In the genomic region with DNA sequence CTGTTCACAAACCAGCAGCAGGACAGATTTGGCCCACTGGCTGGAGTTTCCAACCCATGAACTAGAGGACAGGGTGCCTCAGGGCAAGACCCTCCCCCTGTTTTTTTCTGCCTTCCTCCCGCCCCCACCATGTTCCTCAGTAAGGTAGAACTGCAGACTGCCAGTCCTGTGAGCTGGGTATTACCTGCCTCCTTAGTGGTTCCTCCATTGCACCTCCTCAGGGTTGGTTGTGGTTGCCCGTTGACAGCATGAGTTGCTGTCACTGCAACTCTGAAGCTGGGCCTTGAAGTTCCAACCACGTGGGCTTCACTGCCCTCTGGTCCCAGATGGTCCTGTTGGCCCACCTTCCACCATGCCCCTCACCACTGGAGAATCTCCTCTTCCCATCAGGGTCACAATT, we compare ENCODE assay signal across 22 cellular contexts. TPM values are rescaled to one million over a fixed set of nuclear protein-coding genes. Genes with fewer than 3 reads are reported as not detected.
DNase-seq lines count a peak whose midpoint lies in the region; ATAC-seq and TF ChIP-seq lines count a peak whose summit lies in the region.
"Had no signal": no experiment of that assay in that cellular context is flagged by ENCODE, and none has a peak within 500 bp of the region (broad histone marks: within the 10 kb centered on the region; RNA-seq: fewer than 3 reads in every experiment).

No MANE protein-coding gene starts in this region.

- H3K9ac ChIP-seq in MM.1S (ENCODE audit: low read length): peak overlapping the region; percentile 100

- H3K79me2 ChIP-seq in MM.1S (ENCODE audit: low read length): peaks cover 48% of the 10 kb centered on the region

- 65 to 89% (median 84%) methylated on average over 3 of the region's 3 CpGs for WGBS in spleen, 5 donors

- H4K20me1 ChIP-seq in MM.1S (ENCODE audit: insufficient read depth, low read length): no peaks in the 10 kb centered on the region

- no peak overlapping the region for H2AFZ ChIP-seq in MM.1S (ENCODE audit: low read length)

- intact Hi-C loops in spleen (cut with DNase I; ENCODE audit: low total_unique reads): no loop called here

- H3K27ac ChIP-seq in CD4-positive, CD25-positive, alpha-beta regulatory T cell (ENCODE audit: insufficient read depth, low read length, poor library complexity, severe bottlenecking): no peak overlapping the region
- H3K27ac ChIP-seq in MM.1S (ENCODE audit: low read length) (peak overlapping the region; percentile 100), coronary artery (no peak overlapping the region), spleen (peak overlapping the region in 1 of 8 donors; percentile 29)

- TF ChIP-seq CTCF in MM.1S (IDR thresholded peaks at IDR 0.05; ENCODE audit: low read length) (no peak), coronary artery (IDR thresholded peaks at IDR 0.05) (no peak), spleen (IDR thresholded peaks at IDR 0.05 in 8 of 11, conservative IDR thresholded peaks at IDR 0.05 in 3 of 11) (no peak)

- H3K4me2 ChIP-seq in MM.1S (ENCODE audit: low read depth, low read length): peak overlapping the region; percentile 94

- no peaks in the 10 kb centered on the region for H3K9me2 ChIP-seq in MM.1S (replicated peaks; ENCODE audit: insufficient read depth, low read length)

- no peaks in the 10 kb centered on the region for H3K9me3 ChIP-seq in CD4-positive, CD25-positive, alpha-beta regulatory T cell (ENCODE audit: control insufficient read depth in 2 of 2, low read length in 2 of 2)
- H3K9me3 ChIP-seq in MM.1S (replicated peaks; ENCODE audit: insufficient read depth, low read length): no peaks in the 10 kb centered on the region
- no peaks in the 10 kb centered on the region for H3K9me3 ChIP-seq in spleen
- H3K9me3 ChIP-seq: BE2C had no signal

- DNase-seq in CD4-positive, CD25-positive, alpha-beta regulatory T cell: no peak
- peak; percentile 46 for DNase-seq in MM.1S
- peak; percentile 46 for DNase-seq in coronary artery (ENCODE audit: low spot score)
- peak; percentile 44 for DNase-seq in spleen
- no peak for DNase-seq in DMS79 treated with DMSO at 0.1 percent for 48 hours (lab: John Stamatoyannopoulos, UW)
- no peak for DNase-seq in activated CD4-positive, alpha-beta T cell treated with anti-CD3 and anti-CD28 coated beads, Interleukin-2, amount 50 U/mL, for 48 hours
- DNase-seq in iPS-NIHi7 (ENCODE audit: extremely low spot score): no peak
- DNase-seq: BE2C, Calu3, DND-41, HCEC 1CT, Kasumi-1, MV-4-11, NCI-H1105, NCI-H1436 treated with DMSO at 0.1 percent for 48 hours, NCI-H187 treated with DMSO at 0.1 percent for 48 hours, NCI-H2171 treated with DMSO at 0.1 percent for 48 hours, NCI-H524, NCI-H748 treated with DMSO at 0.1 percent for 48 hours, SHP77 treated with DMSO at 0.1 percent for 48 hours had no signal

- H3K4me1 Mint-ChIP-seq in CD4-positive, CD25-positive, alpha-beta regulatory T cell: peaks cover 5 to 70% (median 53%) of the 10 kb centered on the region in 4 donors

- no peaks in the 10 kb centered on the region for H3K9me3 Mint-ChIP-seq in CD4-positive, CD25-positive, alpha-beta regulatory T cell

- H3K4me3 Mint-ChIP-seq in CD4-positive, CD25-positive, alpha-beta regulatory T cell: peak overlapping the region in 1 of 4 donors; percentile 54
- H3K4me3 Mint-ChIP-seq: CD14-positive monocyte had no signal

- H3K36me3 ChIP-seq in CD4-positive, CD25-positive, alpha-beta regulatory T cell (ENCODE audit: control insufficient read depth, insufficient read depth, low read length): no peaks in the 10 kb centered on the region
- no peaks in the 10 kb centered on the region for H3K36me3 ChIP-seq in MM.1S (replicated peaks; ENCODE audit: insufficient read depth, low read length)
- no peaks in the 10 kb centered on the region for H3K36me3 ChIP-seq in spleen
- H3K36me3 ChIP-seq: BE2C had no signal

- no peaks in the 10 kb centered on the region for H3K27me3 Mint-ChIP-seq in CD4-positive, CD25-positive, alpha-beta regulatory T cell

- H3F3A ChIP-seq in MM.1S (ENCODE audit: insufficient read depth, low read length): peaks cover 50% of the 10 kb centered on the region

- peak overlapping the region in 2 of 3 donors; percentile 44 to 59 for H3K27ac Mint-ChIP-seq in CD4-positive, CD25-positive, alpha-beta regulatory T cell
- H3K27ac Mint-ChIP-seq: CD14-positive monocyte had no signal

- H3K4me3 ChIP-seq in CD4-positive, CD25-positive, alpha-beta regulatory T cell (ENCODE audit: low read depth, low read length): no peak overlapping the region
- peak overlapping the region; percentile 40 for H3K4me3 ChIP-seq in MM.1S (ENCODE audit: low read length)
- H3K4me3 ChIP-seq in coronary artery: no peak overlapping the region
- no peak overlapping the region for H3K4me3 ChIP-seq in spleen

- peaks cover 8% of the 10 kb centered on the region for H3K36me3 Mint-ChIP-seq in CD4-positive, CD25-positive, alpha-beta regulatory T cell
- H3K36me3 Mint-ChIP-seq: CD14-positive monocyte had no signal

- no peak for TF ChIP-seq POLR2A in spleen (IDR thresholded peaks at IDR 0.05)

- H3K27me3 ChIP-seq in CD4-positive, CD25-positive, alpha-beta regulatory T cell (ENCODE audit: control insufficient read depth, insufficient read depth, low read length): no peaks in the 10 kb centered on the region
- H3K27me3 ChIP-seq in MM.1S (replicated peaks; ENCODE audit: insufficient read depth, low read length) (no peaks in the 10 kb centered on the region), spleen (replicated peaks in 1 of 7) (no peaks in the 10 kb centered on the region)

- no peak for ATAC-seq in CD4-positive, CD25-positive, alpha-beta regulatory T cell (ENCODE audit: low read depth in 2 of 2)
- ATAC-seq: HepG2 had no signal

- peaks cover 53% of the 10 kb centered on the region for H3K4me1 ChIP-seq in CD4-positive, CD25-positive, alpha-beta regulatory T cell (ENCODE audit: control insufficient read depth, insufficient read depth, low read length, poor library complexity, severe bottlenecking)
- peaks cover 75% of the 10 kb centered on the region for H3K4me1 ChIP-seq in MM.1S (ENCODE audit: low read length)
- H3K4me1 ChIP-seq in spleen: peaks cover 0 to 66% (median 36%) of the 10 kb centered on the region in 6 donors
- H3K4me1 ChIP-seq: BE2C had no signal

RNA-seq across cellular contexts. Expression of gene TENT5C, which starts 28.8 kb away (rescaled TPM):
- 324 TPM for total RNA-seq in CD4-positive, CD25-positive, alpha-beta regulatory T cell
- polyA plus RNA-seq in CD4-positive, CD25-positive, alpha-beta regulatory T cell: 10 to 100 TPM; 19.6 to 64.7 (median 33.0) TPM
- total RNA-seq in spleen: 100 to 1,000 TPM in 1 of 7 donors, 10 to 100 TPM in 6; 32.0 to 181 (median 39.5) TPM
- polyA plus RNA-seq in spleen: 1 to 10 TPM; 5.6 to 8.1 (median 6.3) TPM

Comparison
In these comparisons a context has a peak if more than half of its experiments do, and no peak if none do; other contexts are left out.
1. DNase-seq: peak in MM.1S (single experiment), coronary artery (single experiment) and spleen (single experiment); none in CD4-positive, CD25-positive, alpha-beta regulatory T cell (0 of 3), DMS79 treated with DMSO at 0.1 percent for 48 hours (single experiment), activated CD4-positive, alpha-beta T cell treated with anti-CD3 and anti-CD28 coated beads, Interleukin-2, amount 50 U/mL, for 48 hours (0 of 2) and iPS-NIHi7 (single experiment).